1 cellular context compared by ENCODE assay signal in the genomic region with DNA sequence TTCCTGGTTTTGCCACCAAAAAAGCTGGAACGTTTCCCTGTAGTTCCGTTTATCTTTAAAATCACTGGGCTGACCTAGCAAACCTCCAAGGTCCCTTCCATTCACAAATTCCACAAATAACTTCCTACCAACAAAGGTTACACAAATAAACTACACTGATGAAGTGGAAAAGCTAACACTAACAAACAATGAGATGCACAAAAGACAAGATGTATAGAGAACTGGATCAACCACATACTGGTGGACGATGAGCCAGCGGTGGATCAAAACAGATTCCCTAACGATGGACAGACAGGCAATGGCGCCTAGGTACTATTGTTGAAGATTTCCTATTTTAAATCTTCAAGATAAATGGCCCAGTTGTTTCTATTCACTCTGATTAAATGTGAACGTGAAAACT.
TF ChIP-seq lines count a peak whose summit lies in the region.

No MANE protein-coding gene starts in this region.

TF ChIP-seq in HepG2, 621 proteins besides CTCF, POLR2A, EP300 and RAD21 (continued from another document):
- TF ChIP-seq, protein P1, sequence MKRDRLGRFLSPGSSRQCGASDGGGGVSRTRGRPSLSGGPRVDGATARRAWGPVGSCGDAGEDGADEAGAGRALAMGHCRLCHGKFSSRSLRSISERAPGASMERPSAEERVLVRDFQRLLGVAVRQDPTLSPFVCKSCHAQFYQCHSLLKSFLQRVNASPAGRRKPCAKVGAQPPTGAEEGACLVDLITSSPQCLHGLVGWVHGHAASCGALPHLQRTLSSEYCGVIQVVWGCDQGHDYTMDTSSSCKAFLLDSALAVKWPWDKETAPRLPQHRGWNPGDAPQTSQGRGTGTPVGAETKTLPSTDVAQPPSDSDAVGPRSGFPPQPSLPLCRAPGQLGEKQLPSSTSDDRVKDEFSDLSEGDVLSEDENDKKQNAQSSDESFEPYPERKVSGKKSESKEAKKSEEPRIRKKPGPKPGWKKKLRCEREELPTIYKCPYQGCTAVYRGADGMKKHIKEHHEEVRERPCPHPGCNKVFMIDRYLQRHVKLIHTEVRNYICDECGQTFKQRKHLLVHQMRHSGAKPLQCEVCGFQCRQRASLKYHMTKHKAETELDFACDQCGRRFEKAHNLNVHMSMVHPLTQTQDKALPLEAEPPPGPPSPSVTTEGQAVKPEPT (CRISPR knock-in tag; IDR thresholded peaks at IDR 0.05; ENCODE audit: low read depth), result no peak
- TF ChIP-seq ZNF670 (CRISPR knock-in tag; IDR thresholded peaks at IDR 0.05; ENCODE audit: borderline replicate concordance), result no peak
- no peak for TF ChIP-seq HNF4A (CRISPR knock-in tag; IDR thresholded peaks at IDR 0.05)
- no peak for TF ChIP-seq SMAD3 (CRISPR knock-in tag; IDR thresholded peaks at IDR 0.05)
- TF ChIP-seq SAP130 (CRISPR knock-in tag; IDR thresholded peaks at IDR 0.05; ENCODE audit: low read depth), result peak; percentile 56
- TF ChIP-seq FOXA3 (CRISPR knock-in tag; IDR thresholded peaks at IDR 0.05), result peak; percentile 46; the same call in 1 of the 2 replicates
- TF ChIP-seq NR2F6 (IDR thresholded peaks at IDR 0.05), result peak; percentile 64; the same call in 1 of the 2 replicates
- peak; percentile 62 for TF ChIP-seq NR2F6 (CRISPR knock-in tag; IDR thresholded peaks at IDR 0.05)
- TF ChIP-seq, protein P2, sequence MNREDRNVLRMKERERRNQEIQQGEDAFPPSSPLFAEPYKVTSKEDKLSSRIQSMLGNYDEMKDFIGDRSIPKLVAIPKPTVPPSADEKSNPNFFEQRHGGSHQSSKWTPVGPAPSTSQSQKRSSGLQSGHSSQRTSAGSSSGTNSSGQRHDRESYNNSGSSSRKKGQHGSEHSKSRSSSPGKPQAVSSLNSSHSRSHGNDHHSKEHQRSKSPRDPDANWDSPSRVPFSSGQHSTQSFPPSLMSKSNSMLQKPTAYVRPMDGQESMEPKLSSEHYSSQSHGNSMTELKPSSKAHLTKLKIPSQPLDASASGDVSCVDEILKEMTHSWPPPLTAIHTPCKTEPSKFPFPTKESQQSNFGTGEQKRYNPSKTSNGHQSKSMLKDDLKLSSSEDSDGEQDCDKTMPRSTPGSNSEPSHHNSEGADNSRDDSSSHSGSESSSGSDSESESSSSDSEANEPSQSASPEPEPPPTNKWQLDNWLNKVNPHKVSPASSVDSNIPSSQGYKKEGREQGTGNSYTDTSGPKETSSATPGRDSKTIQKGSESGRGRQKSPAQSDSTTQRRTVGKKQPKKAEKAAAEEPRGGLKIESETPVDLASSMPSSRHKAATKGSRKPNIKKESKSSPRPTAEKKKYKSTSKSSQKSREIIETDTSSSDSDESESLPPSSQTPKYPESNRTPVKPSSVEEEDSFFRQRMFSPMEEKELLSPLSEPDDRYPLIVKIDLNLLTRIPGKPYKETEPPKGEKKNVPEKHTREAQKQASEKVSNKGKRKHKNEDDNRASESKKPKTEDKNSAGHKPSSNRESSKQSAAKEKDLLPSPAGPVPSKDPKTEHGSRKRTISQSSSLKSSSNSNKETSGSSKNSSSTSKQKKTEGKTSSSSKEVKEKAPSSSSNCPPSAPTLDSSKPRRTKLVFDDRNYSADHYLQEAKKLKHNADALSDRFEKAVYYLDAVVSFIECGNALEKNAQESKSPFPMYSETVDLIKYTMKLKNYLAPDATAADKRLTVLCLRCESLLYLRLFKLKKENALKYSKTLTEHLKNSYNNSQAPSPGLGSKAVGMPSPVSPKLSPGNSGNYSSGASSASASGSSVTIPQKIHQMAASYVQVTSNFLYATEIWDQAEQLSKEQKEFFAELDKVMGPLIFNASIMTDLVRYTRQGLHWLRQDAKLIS (CRISPR knock-in tag; IDR thresholded peaks at IDR 0.05), result no peak
- TF ChIP-seq, protein P3, sequence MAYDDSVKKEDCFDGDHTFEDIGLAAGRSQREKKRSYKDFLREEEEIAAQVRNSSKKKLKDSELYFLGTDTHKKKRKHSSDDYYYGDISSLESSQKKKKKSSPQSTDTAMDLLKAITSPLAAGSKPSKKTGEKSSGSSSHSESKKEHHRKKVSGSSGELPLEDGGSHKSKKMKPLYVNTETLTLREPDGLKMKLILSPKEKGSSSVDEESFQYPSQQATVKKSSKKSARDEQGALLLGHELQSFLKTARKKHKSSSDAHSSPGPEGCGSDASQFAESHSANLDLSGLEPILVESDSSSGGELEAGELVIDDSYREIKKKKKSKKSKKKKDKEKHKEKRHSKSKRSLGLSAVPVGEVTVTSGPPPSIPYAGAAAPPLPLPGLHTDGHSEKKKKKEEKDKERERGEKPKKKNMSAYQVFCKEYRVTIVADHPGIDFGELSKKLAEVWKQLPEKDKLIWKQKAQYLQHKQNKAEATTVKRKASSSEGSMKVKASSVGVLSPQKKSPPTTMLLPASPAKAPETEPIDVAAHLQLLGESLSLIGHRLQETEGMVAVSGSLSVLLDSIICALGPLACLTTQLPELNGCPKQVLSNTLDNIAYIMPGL (CRISPR knock-in tag; IDR thresholded peaks at IDR 0.05; ENCODE audit: borderline replicate concordance in 1 of 2, low read depth in 1 of 2), result no peak
- TF ChIP-seq ZNF260 (CRISPR knock-in tag; IDR thresholded peaks at IDR 0.05; ENCODE audit: borderline replicate concordance, low read depth), result no peak
- no peak for TF ChIP-seq NPAS2 (CRISPR knock-in tag; IDR thresholded peaks at IDR 0.05; ENCODE audit: borderline replicate concordance)
- TF ChIP-seq ONECUT2 (CRISPR knock-in tag; IDR thresholded peaks at IDR 0.05), result no peak
- TF ChIP-seq ZFP36L2 (CRISPR knock-in tag; IDR thresholded peaks at IDR 0.05), result no peak
- no peak for TF ChIP-seq ZNF296 (CRISPR knock-in tag; conservative IDR thresholded peaks at IDR 0.05)
- no peak for TF ChIP-seq ZNF331 (CRISPR knock-in tag; IDR thresholded peaks at IDR 0.05)
- TF ChIP-seq ZC3H13 (CRISPR knock-in tag; IDR thresholded peaks at IDR 0.05), result no peak
- no peak for TF ChIP-seq MLLT10 (CRISPR knock-in tag; IDR thresholded peaks at IDR 0.05)
- TF ChIP-seq CREM (IDR thresholded peaks at IDR 0.05), result peak; percentile 18; the same call in 1 of the 2 replicates
- TF ChIP-seq CREM (CRISPR knock-in tag; IDR thresholded peaks at IDR 0.05), result no peak
- no peak for TF ChIP-seq MED8 (CRISPR knock-in tag; IDR thresholded peaks at IDR 0.05; ENCODE audit: insufficient replicate concordance)
- TF ChIP-seq ZNF530 (CRISPR knock-in tag; IDR thresholded peaks at IDR 0.05; ENCODE audit: low read depth), result no peak
- TF ChIP-seq ETV5 (CRISPR knock-in tag; IDR thresholded peaks at IDR 0.05; ENCODE audit: borderline replicate concordance), result no peak
- TF ChIP-seq ZFX (CRISPR knock-in tag; IDR thresholded peaks at IDR 0.05; ENCODE audit: low read depth), result no peak
- TF ChIP-seq, protein P4, sequence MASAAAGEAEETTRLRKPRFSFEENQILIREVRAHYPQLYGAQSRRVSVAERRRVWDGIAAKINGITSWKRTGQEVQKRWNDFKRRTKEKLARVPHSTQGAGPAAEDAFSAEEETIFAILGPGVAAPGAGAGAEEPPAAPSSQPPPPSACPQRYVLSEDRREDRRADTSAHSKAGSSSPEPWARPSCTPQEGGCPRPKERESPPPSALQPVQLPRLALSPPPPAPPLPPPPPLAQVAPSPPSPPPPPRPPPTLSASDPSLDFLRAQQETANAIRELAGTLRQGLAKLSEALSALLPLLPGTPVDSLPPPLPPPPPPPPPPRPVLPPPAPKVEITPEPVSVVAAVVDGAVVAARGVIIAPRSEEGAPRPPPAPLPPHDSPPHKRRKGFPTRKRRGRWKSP (CRISPR knock-in tag; IDR thresholded peaks at IDR 0.05), result no peak
- TF ChIP-seq ZFP41 (CRISPR knock-in tag; IDR thresholded peaks at IDR 0.05; ENCODE audit: borderline replicate concordance), result no peak
- no peak for TF ChIP-seq ZNF24 (IDR thresholded peaks at IDR 0.05)
- no peak for TF ChIP-seq ZNF274 (CRISPR knock-in tag; IDR thresholded peaks at IDR 0.05)
- TF ChIP-seq, protein P5, sequence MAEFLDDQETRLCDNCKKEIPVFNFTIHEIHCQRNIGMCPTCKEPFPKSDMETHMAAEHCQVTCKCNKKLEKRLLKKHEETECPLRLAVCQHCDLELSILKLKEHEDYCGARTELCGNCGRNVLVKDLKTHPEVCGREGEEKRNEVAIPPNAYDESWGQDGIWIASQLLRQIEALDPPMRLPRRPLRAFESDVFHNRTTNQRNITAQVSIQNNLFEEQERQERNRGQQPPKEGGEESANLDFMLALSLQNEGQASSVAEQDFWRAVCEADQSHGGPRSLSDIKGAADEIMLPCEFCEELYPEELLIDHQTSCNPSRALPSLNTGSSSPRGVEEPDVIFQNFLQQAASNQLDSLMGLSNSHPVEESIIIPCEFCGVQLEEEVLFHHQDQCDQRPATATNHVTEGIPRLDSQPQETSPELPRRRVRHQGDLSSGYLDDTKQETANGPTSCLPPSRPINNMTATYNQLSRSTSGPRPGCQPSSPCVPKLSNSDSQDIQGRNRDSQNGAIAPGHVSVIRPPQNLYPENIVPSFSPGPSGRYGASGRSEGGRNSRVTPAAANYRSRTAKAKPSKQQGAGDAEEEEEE (CRISPR knock-in tag; IDR thresholded peaks at IDR 0.05; ENCODE audit: borderline replicate concordance), result no peak
- TF ChIP-seq CCDC6 (CRISPR knock-in tag; IDR thresholded peaks at IDR 0.05), result no peak
- TF ChIP-seq TCF7 (IDR thresholded peaks at IDR 0.05; ENCODE audit: low read depth), result 0 out of 2 replicates have a peak, but pooled peaks have one; percentile 10
- TF ChIP-seq RARA (CRISPR knock-in tag; IDR thresholded peaks at IDR 0.05), result peak; percentile 56
- TF ChIP-seq MTA3 (CRISPR knock-in tag; IDR thresholded peaks at IDR 0.05), result no peak
